15 cellular contexts compared by ENCODE assay signal in the genomic region with DNA sequence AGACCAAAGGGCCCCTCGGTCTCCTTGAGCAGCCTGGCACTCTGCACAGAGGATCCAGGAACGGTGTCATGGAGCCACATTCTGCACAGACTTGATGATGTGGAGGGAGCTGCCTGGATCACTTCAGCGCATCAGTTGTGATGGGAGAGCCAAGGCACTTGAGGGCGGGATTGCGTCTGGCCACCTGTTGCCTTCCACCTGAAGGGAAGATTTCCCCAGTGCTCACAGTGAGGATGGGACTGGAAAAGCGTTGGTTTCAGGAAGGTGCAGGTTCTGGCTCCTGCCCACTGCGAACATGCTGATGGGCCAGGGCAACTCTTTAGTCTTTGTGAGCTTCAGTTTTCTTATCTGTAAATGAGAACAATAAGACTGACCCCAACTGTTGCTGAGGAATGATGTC. TPM values are rescaled to one million over a fixed set of nuclear protein-coding genes. Genes with fewer than 3 reads are reported as not detected.
DNase-seq lines count a peak whose midpoint lies in the region; ATAC-seq, FAIRE-seq and TF ChIP-seq lines count a peak whose summit lies in the region.
"Had no signal": no experiment of that assay in that cellular context is flagged by ENCODE, and none has a peak within 500 bp of the region (broad histone marks: within the 10 kb centered on the region; RNA-seq: fewer than 3 reads in every experiment).

No MANE protein-coding gene starts in this region.

- H3K27ac ChIP-seq in OCI-LY7 (ENCODE audit: low read depth, low read length, poor library complexity, severe bottlenecking) = no peak overlapping the region
- no peak overlapping the region for H3K27ac ChIP-seq in osteoblast (ENCODE audit: low read depth, low read length)
- H3K27ac ChIP-seq: SJSA1 had no signal

- peak; percentile 76 for FAIRE-seq in bronchial epithelial cell (lab: Jason Lieb, UNC)

- H3K4me2 ChIP-seq in OCI-LY7 (ENCODE audit: low read length) (peak overlapping the region; percentile 29; the same call in 1 of the 2 replicates), osteoblast (ENCODE audit: insufficient read depth, low read length) (peak overlapping the region; percentile 93)

- H3K27ac Mint-ChIP-seq in activated CD4-positive, alpha-beta T cell treated with anti-CD3 and anti-CD28 coated beads, Interleukin-2, amount 10 ng/mL, durations not matched to agents 7 days and 5 days = peak overlapping the region; percentile 50
- peak overlapping the region in 5 of 10 donors; percentile 7 to 88 (median 52) for H3K27ac Mint-ChIP-seq in naive thymus-derived CD8-positive, alpha-beta T cell

- no peaks in the 10 kb centered on the region for H3K27me3 ChIP-seq in bronchial epithelial cell (ENCODE audit: control insufficient read depth, insufficient read depth, low read length)
- no peaks in the 10 kb centered on the region for H3K27me3 ChIP-seq in osteoblast (ENCODE audit: insufficient read depth, low read length)
- H3K27me3 ChIP-seq: SJSA1 had no signal

- TF ChIP-seq CTCF in OCI-LY7 (conservative IDR thresholded peaks at IDR 0.05; ENCODE audit: low read length) = no peak
- TF ChIP-seq CTCF in bronchial epithelial cell (IDR thresholded peaks at IDR 0.05; ENCODE audit: insufficient read depth, low read length, severe bottlenecking) = no peak
- no peak for TF ChIP-seq CTCF in osteoblast (IDR thresholded peaks at IDR 0.05; ENCODE audit: extremely low read depth, low read depth, low read length)

- peaks cover 50% of the 10 kb centered on the region for H3K36me3 Mint-ChIP-seq in activated CD4-positive, alpha-beta T cell treated with anti-CD3 and anti-CD28 coated beads, Interleukin-2, amount 10 ng/mL, durations not matched to agents 7 days and 5 days (ENCODE audit: low read depth)
- peaks cover 0 to 50% (median 5%) of the 10 kb centered on the region in 3 donors for H3K36me3 Mint-ChIP-seq in naive thymus-derived CD8-positive, alpha-beta T cell

- H4K20me1 ChIP-seq in OCI-LY7 (ENCODE audit: insufficient read depth, low read length) (peaks cover 5% of the 10 kb centered on the region; the same call in 1 of the 2 replicates), osteoblast (ENCODE audit: insufficient read depth, low read length) (peaks cover 53% of the 10 kb centered on the region)

- DNase-seq in activated CD4-positive, alpha-beta T cell treated with anti-CD3 and anti-CD28 coated beads, Interleukin-2, amount 10 ng/mL, durations not matched to agents 7 days and 5 days = no peak
- no peak for DNase-seq in activated CD4-positive, alpha-beta T cell treated with anti-CD3 and anti-CD28 coated beads for 48 hours
- DNase-seq in OCI-LY7 (ENCODE audit: low spot score) (no peak), bronchial epithelial cell (ENCODE audit: low read depth) (no peak), osteoblast (ENCODE audit: insufficient read length, low spot score, missing footprints) (no peak), NCI-H1092 (lab: John Stamatoyannopoulos, UW) (no peak), LoVo (ENCODE audit: low spot score) (no peak)
- no peak for DNase-seq in naive thymus-derived CD8-positive, alpha-beta T cell
- DNase-seq: Caco-2, erythroblast, left ventricle myocardium superior, NCI-H1417, NCI-H345, retina had no signal

- H3K9me3 ChIP-seq in OCI-LY7 (ENCODE audit: low read length) (no peaks in the 10 kb centered on the region), osteoblast (ENCODE audit: low read depth, low read length) (no peaks in the 10 kb centered on the region)
- H3K9me3 ChIP-seq: Caco-2, SJSA1 had no signal

- H3K4me1 Mint-ChIP-seq in activated CD4-positive, alpha-beta T cell treated with anti-CD3 and anti-CD28 coated beads, Interleukin-2, amount 10 ng/mL, durations not matched to agents 7 days and 5 days = peaks cover 36% of the 10 kb centered on the region
- H3K4me1 Mint-ChIP-seq in naive thymus-derived CD8-positive, alpha-beta T cell = peaks cover 25 to 58% (median 44%) of the 10 kb centered on the region in 4 donors

- no peaks in the 10 kb centered on the region for H3K27me3 Mint-ChIP-seq in activated CD4-positive, alpha-beta T cell treated with anti-CD3 and anti-CD28 coated beads, Interleukin-2, amount 10 ng/mL, durations not matched to agents 7 days and 5 days
- H3K27me3 Mint-ChIP-seq in naive thymus-derived CD8-positive, alpha-beta T cell = no peaks in the 10 kb centered on the region

- H3K79me2 ChIP-seq in OCI-LY7 (ENCODE audit: insufficient read depth, low read depth, low read length) (peaks cover 38% of the 10 kb centered on the region), osteoblast (ENCODE audit: insufficient read depth, low read length) (peaks cover 87% of the 10 kb centered on the region)

- no TSS peak for BruUV-seq in OCI-LY7 (replicated peaks; lab: Mats Ljungman, UMichigan)

- no peak overlapping the region for H3K4me3 Mint-ChIP-seq in activated CD4-positive, alpha-beta T cell treated with anti-CD3 and anti-CD28 coated beads, Interleukin-2, amount 10 ng/mL, durations not matched to agents 7 days and 5 days
- H3K4me3 Mint-ChIP-seq in naive thymus-derived CD8-positive, alpha-beta T cell = peak overlapping the region in 4 of 10 donors; percentile 14 to 87 (median 26)

- H3K4me3 ChIP-seq in OCI-LY7 (ENCODE audit: low read depth, low read length, poor library complexity, severe bottlenecking) (no peak overlapping the region), bronchial epithelial cell (ENCODE audit: low read depth, low read length) (no peak overlapping the region), osteoblast (ENCODE audit: insufficient read depth, low read length) (no peak overlapping the region)
- H3K4me3 ChIP-seq: SJSA1 had no signal

- H3K4me1 ChIP-seq in OCI-LY7 (ENCODE audit: insufficient read depth, low read length, poor library complexity, severe bottlenecking) = peaks cover 34% of the 10 kb centered on the region
- peaks cover 19% of the 10 kb centered on the region for H3K4me1 ChIP-seq in osteoblast (ENCODE audit: insufficient read depth, low read length)

- H3K36me3 ChIP-seq in OCI-LY7 (ENCODE audit: insufficient read depth, low read length) (peaks cover 64% of the 10 kb centered on the region), bronchial epithelial cell (ENCODE audit: control insufficient read depth, insufficient read depth, low read length) (peaks cover 29% of the 10 kb centered on the region), osteoblast (ENCODE audit: insufficient read depth, low read length) (peaks cover 62% of the 10 kb centered on the region)

- no peaks in the 10 kb centered on the region for H3K9me2 ChIP-seq in OCI-LY7 (ENCODE audit: insufficient read depth, low read length)

- CTCF ChIA-PET in activated CD4-positive, alpha-beta T cell treated with anti-CD3 and anti-CD28 coated beads, Interleukin-2, amount 10 ng/mL, durations not matched to agents 7 days and 5 days (lab: Charles Lee) = no interaction called here
- CTCF ChIA-PET in OCI-LY7 (lab: Charles Lee; ENCODE audit: unreplicated experiment) = no interaction called here

- POLR2A ChIA-PET in activated CD4-positive, alpha-beta T cell treated with anti-CD3 and anti-CD28 coated beads, Interleukin-2, amount 10 ng/mL, durations not matched to agents 7 days and 5 days (lab: Charles Lee) = no interaction called here
- POLR2A ChIA-PET in OCI-LY7 (lab: Charles Lee) = no interaction called here
- POLR2A ChIA-PET in naive thymus-derived CD8-positive, alpha-beta T cell (lab: Charles Lee) = interaction anchor here (0.9 to 2.0 kb wide), 3 partner anchors 10 to 191 kb away, joined by 4 to 6 read pairs (median 5); no protein-coding TSS in a partner anchor

- no peak for ATAC-seq in naive thymus-derived CD8-positive, alpha-beta T cell
- ATAC-seq: left ventricle myocardium superior had no signal

- intact Hi-C loops in OCI-LY7 (cut with micrococcal nuclease; ENCODE audit: unreplicated experiment) = no loop called here

- no peaks in the 10 kb centered on the region for H3K9me3 Mint-ChIP-seq in activated CD4-positive, alpha-beta T cell treated with anti-CD3 and anti-CD28 coated beads, Interleukin-2, amount 10 ng/mL, durations not matched to agents 7 days and 5 days
- no peaks in the 10 kb centered on the region for H3K9me3 Mint-ChIP-seq in naive thymus-derived CD8-positive, alpha-beta T cell

- no peak overlapping the region for H2AFZ ChIP-seq in OCI-LY7 (ENCODE audit: low read length)
- H2AFZ ChIP-seq in osteoblast (ENCODE audit: low read length) = no peak overlapping the region

RNA-seq across cellular contexts. Expression of a gene that starts 2.6 kb away (rescaled TPM):
- 100 to 1,000 TPM; 156 to 159 TPM for total RNA-seq in activated CD4-positive, alpha-beta T cell treated with anti-CD3 and anti-CD28 coated beads, Interleukin-2, amount 10 ng/mL, durations not matched to agents 7 days and 5 days
- 54.4 and 60.5 TPM in 2 replicates for total RNA-seq in OCI-LY7 (2014; rRNA removed; shearing (Covaris generic))
- total RNA-seq in OCI-LY7 (2022) (113 and 138 TPM in 2 replicates), bronchial epithelial cell (94.8 and 104 TPM in 2 replicates), osteoblast (77.8 and 95.2 TPM in 2 replicates)
- 100 to 1,000 TPM; 131 to 139 TPM for total RNA-seq in naive thymus-derived CD8-positive, alpha-beta T cell
- polyA plus RNA-seq in naive thymus-derived CD8-positive, alpha-beta T cell = 100 to 1,000 TPM; 118 to 146 (median 126) TPM

RNA-seq across cellular contexts. Expression of a gene that starts 2.9 kb away (rescaled TPM):
- total RNA-seq in activated CD4-positive, alpha-beta T cell treated with anti-CD3 and anti-CD28 coated beads, Interleukin-2, amount 10 ng/mL, durations not matched to agents 7 days and 5 days = 1 to 10 TPM; 6.7 to 8.1 TPM
- 13.1 and 19.4 TPM in 2 replicates for total RNA-seq in OCI-LY7 (2014; rRNA removed; shearing (Covaris generic))
- total RNA-seq in OCI-LY7 (2022) = 23.6 and 29.7 TPM in 2 replicates
- 5.5 and 10.6 TPM in 2 replicates for total RNA-seq in bronchial epithelial cell
- 12.4 and 13.4 TPM in 2 replicates for total RNA-seq in osteoblast
- total RNA-seq in naive thymus-derived CD8-positive, alpha-beta T cell = 10 to 100 TPM; 14.5 to 18.8 TPM
- polyA plus RNA-seq in naive thymus-derived CD8-positive, alpha-beta T cell = 1 to 10 TPM; 4.3 to 7.1 (median 5.0) TPM

RNA-seq across cellular contexts. Expression of a gene that starts 18.1 kb away (rescaled TPM):
- total RNA-seq in activated CD4-positive, alpha-beta T cell treated with anti-CD3 and anti-CD28 coated beads, Interleukin-2, amount 10 ng/mL, durations not matched to agents 7 days and 5 days = 10 to 100 TPM in 1 of 2 experiments, 1 to 10 TPM in 1; 9.2 to 10.3 TPM
- 22.6 and 23.3 TPM in 2 replicates for total RNA-seq in OCI-LY7 (2014; rRNA removed; shearing (Covaris generic))
- total RNA-seq in OCI-LY7 (2022) (19.4 and 24.5 TPM in 2 replicates), bronchial epithelial cell (30.0 and 35.7 TPM in 2 replicates), osteoblast (33.9 and 34.7 TPM in 2 replicates)
- total RNA-seq in naive thymus-derived CD8-positive, alpha-beta T cell = 10 to 100 TPM; 15.5 to 20.1 TPM
- polyA plus RNA-seq in naive thymus-derived CD8-positive, alpha-beta T cell = 10 to 100 TPM in 1 of 3 donors, 1 to 10 TPM in 2; 7.5 to 10.4 (median 9.1) TPM
